ENCODE assay signal across 8 cellular contexts in genomic region chr9:73200694-73201432, GRCh38. TPM values are rescaled to one million over a fixed set of nuclear protein-coding genes. Genes with fewer than 3 reads are reported as not detected.
DNase-seq lines count a peak whose midpoint lies in the region; ATAC-seq and TF ChIP-seq lines count a peak whose summit lies in the region.

No MANE protein-coding gene starts in this region.

- no TSS peak for BruUV-seq in Calu3 (replicated peaks; lab: Mats Ljungman, UMichigan)
- no TSS peak for BruUV-seq in mammary epithelial cell (replicated peaks; lab: Mats Ljungman, UMichigan)

- dilution Hi-C loops in mammary epithelial cell (cut with HindIII; ENCODE audit: low sequenced_read_pairs) = no loop called here

- CTCF ChIA-PET in Calu3 (lab: Charles Lee) = interaction anchor here (0.7 to 1.1 kb wide), 9 partner anchors 93 to 1179 kb away, joined by 3 to 8 read pairs (median 3); no protein-coding TSS in a partner anchor
- CTCF ChIA-PET in mammary epithelial cell (lab: Charles Lee; ENCODE audit: low non-redundant PET) = interaction anchor here (0.7 to 1.0 kb wide), 4 partner anchors 94 to 1178 kb away, joined by 3 to 4 read pairs (median 4); no protein-coding TSS in a partner anchor

- H3K27me3 Mint-ChIP-seq in Calu3 (ENCODE audit: unreplicated experiment) = no peaks in the 10 kb centered on the region
- H3K27me3 Mint-ChIP-seq in GM23338 (ENCODE audit: insufficient read depth, low read depth, poor library complexity) = peaks cover 1% of the 10 kb centered on the region

- no peaks in the 10 kb centered on the region for H3K27me3 ChIP-seq in GM23338 (ENCODE audit: insufficient read depth)
- H3K27me3 ChIP-seq in mammary epithelial cell (ENCODE audit: insufficient read depth, low read length) = no peaks in the 10 kb centered on the region
- peaks cover 4% of the 10 kb centered on the region for H3K27me3 ChIP-seq in suprapubic skin

- H3K9me3 ChIP-seq in mammary epithelial cell (replicated peaks; ENCODE audit: insufficient read depth, low read length) (no peaks in the 10 kb centered on the region), suprapubic skin (no peaks in the 10 kb centered on the region)

- DNase-seq in Calu3 (no peak), GM23338 (ENCODE audit: low spot score) (peak; percentile 81), NCI-H460 (ENCODE audit: extremely low read depth, low read depth) (peak; percentile 52), mammary epithelial cell (no peak), midbrain (lab: John Stamatoyannopoulos, UW) (peak; percentile 35), mesenteric fat pad (ENCODE audit: low spot score) (no peak), suprapubic skin (ENCODE audit: low spot score in 2 of 2) (no peak)

- TF ChIP-seq EP300 in suprapubic skin (IDR thresholded peaks at IDR 0.05) = no peak

- H3K4me2 ChIP-seq in GM23338 (0 out of 2 replicates have a peak overlapping the region, but pooled peaks have one; percentile 17), mammary epithelial cell (ENCODE audit: insufficient read depth, low read depth, low read length) (no peak overlapping the region)

- no peak for TF ChIP-seq POLR2A in suprapubic skin (IDR thresholded peaks at IDR 0.05)

- no peaks in the 10 kb centered on the region for H3K9me2 ChIP-seq in GM23338 (ENCODE audit: insufficient read depth)

- in situ Hi-C loops in mammary epithelial cell (cut with MboI; ENCODE audit: low sequenced_read_pairs in 2 of 2) = loop anchor here (25.0 kb wide), 2 partner anchors 361 to 811 kb away; no protein-coding TSS in a partner anchor

- H3K4me3 Mint-ChIP-seq in Calu3 (ENCODE audit: low read depth, unreplicated experiment) (no peak overlapping the region), GM23338 (no peak overlapping the region)

- TF ChIP-seq CTCF in Calu3 (IDR thresholded peaks at IDR 0.05; ENCODE audit: unreplicated experiment) = peak; percentile 42
- peak in 1 of 2 experiments; percentile 73; a peak in 3 of 4 replicates for TF ChIP-seq CTCF in GM23338 (conservative IDR thresholded peaks at IDR 0.05; ENCODE audit: low read depth in 2 of 2)
- TF ChIP-seq CTCF in mammary epithelial cell (conservative IDR thresholded peaks at IDR 0.05 in 1 of 2, IDR thresholded peaks at IDR 0.05 in 1 of 2; ENCODE audit: extremely low read depth in 1 of 2, insufficient read depth in 1 of 2, low read depth in 1 of 2, low read length in 2 of 2) = peak; percentile 59 to 63
- peak in 1 of 2 donors; percentile 36 for TF ChIP-seq CTCF in suprapubic skin (IDR thresholded peaks at IDR 0.05)

- H3K4me3 ChIP-seq in GM23338 (no peak overlapping the region), mammary epithelial cell (replicated peaks in 1 of 3; ENCODE audit: insufficient read depth in 1 of 3, low read depth in 2 of 3, low read length in 3 of 3) (no peak overlapping the region), suprapubic skin (no peak overlapping the region)

- H3K4me1 Mint-ChIP-seq in Calu3 (ENCODE audit: low read depth, unreplicated experiment) (peaks cover 10% of the 10 kb centered on the region), GM23338 (peaks cover 12% of the 10 kb centered on the region; the same call in 2 of the 3 replicates)

- peak overlapping the region; percentile 4; the same call in 1 of the 2 replicates for H2AFZ ChIP-seq in GM23338
- no peak overlapping the region for H2AFZ ChIP-seq in mammary epithelial cell (ENCODE audit: low read depth, low read length)

- H3K27ac ChIP-seq in GM23338 (ENCODE audit: low read depth) = no peak overlapping the region
- H3K27ac ChIP-seq in mammary epithelial cell (ENCODE audit: insufficient read depth, low read depth, low read length) = no peak overlapping the region
- H3K27ac ChIP-seq in suprapubic skin = no peak overlapping the region

- H3K36me3 ChIP-seq in GM23338 (ENCODE audit: insufficient read depth) (no peaks in the 10 kb centered on the region), mammary epithelial cell (ENCODE audit: insufficient read depth, low read length) (no peaks in the 10 kb centered on the region), suprapubic skin (no peaks in the 10 kb centered on the region)

- intact Hi-C loops in Calu3 (cut with micrococcal nuclease; ENCODE audit: unreplicated experiment) = loop anchor here (1.0 to 5.0 kb wide), 3 partner anchors 364 to 1371 kb away; no protein-coding TSS in a partner anchor
- intact Hi-C loops in mammary epithelial cell (cut with micrococcal nuclease) = loop anchor here (1.0 to 10.0 kb wide), 6 partner anchors 122 to 1444 kb away; no protein-coding TSS in a partner anchor

- H3K36me3 Mint-ChIP-seq in Calu3 (ENCODE audit: insufficient read depth, unreplicated experiment) (no peaks in the 10 kb centered on the region), GM23338 (ENCODE audit: low read depth) (no peaks in the 10 kb centered on the region)

- H3K4me1 ChIP-seq in GM23338 (ENCODE audit: insufficient read depth) (peaks cover 8% of the 10 kb centered on the region; the same call in 1 of the 2 replicates), mammary epithelial cell (ENCODE audit: insufficient read depth, low read length) (no peaks in the 10 kb centered on the region), suprapubic skin (no peaks in the 10 kb centered on the region)

- peak; percentile 65 for ATAC-seq in GM23338
- ATAC-seq in HG02938 (IDR thresholded peaks at IDR 0.05; ENCODE audit: unreplicated experiment) = no peak

- H3K9ac ChIP-seq in mammary epithelial cell (ENCODE audit: insufficient read depth, low read length) = no peak overlapping the region

- no peaks in the 10 kb centered on the region for H4K20me1 ChIP-seq in GM23338 (replicated peaks; ENCODE audit: insufficient read depth)
- H4K20me1 ChIP-seq in mammary epithelial cell (ENCODE audit: insufficient read depth, low read length) = no peaks in the 10 kb centered on the region

- H3F3A ChIP-seq in GM23338 (replicated peaks; ENCODE audit: low read depth) = no peaks in the 10 kb centered on the region

- H3K27ac Mint-ChIP-seq in Calu3 (ENCODE audit: unreplicated experiment) (no peak overlapping the region), GM23338 (no peak overlapping the region)

- H3K9me3 Mint-ChIP-seq in Calu3 (ENCODE audit: low read depth, unreplicated experiment) = no peaks in the 10 kb centered on the region
- no peaks in the 10 kb centered on the region for H3K9me3 Mint-ChIP-seq in GM23338

- H3K79me2 ChIP-seq in GM23338 (replicated peaks; ENCODE audit: insufficient read depth) (no peaks in the 10 kb centered on the region), mammary epithelial cell (ENCODE audit: insufficient read depth, low read length) (no peaks in the 10 kb centered on the region)

- WGBS in mammary epithelial cell (ENCODE audit: low coverage, missing lambda C conversion rate) = 34% methylated on average over 9 of the region's 9 CpGs
- WGBS in suprapubic skin = 49% methylated on average over 9 of the region's 9 CpGs

TF ChIP-seq in GM23338, 12 proteins besides CTCF, POLR2A, EP300 and RAD21:
- TF ChIP-seq POLR2AphosphoS5 (IDR thresholded peaks at IDR 0.05; ENCODE audit: low read depth) (no peak), JUNB (IDR thresholded peaks at IDR 0.05; ENCODE audit: unreplicated experiment) (no peak)

RNA-seq across cellular contexts. Expression of gene ANXA1, which starts 49.2 kb away (rescaled TPM):
- total RNA-seq in Calu3 (2022) = 458 and 526 TPM in 2 replicates
- total RNA-seq in GM23338 (2014; rRNA removed; shearing (Covaris generic)) = 2.2 and 4.9 TPM in 2 replicates
- 3.3 and 5.8 TPM in 2 replicates for polyA plus RNA-seq in GM23338 (2016; fragmentation: Nextera tagmentation; extraction: Ambion mirVana)
- total RNA-seq in NCI-H460 (2014; rRNA removed; shearing (Covaris generic)) = 617 and 627 TPM in 2 replicates
- polyA plus RNA-seq in NCI-H460 (2014; cell fraction: nucleus; rRNA removed) = 490 and 549 TPM in 2 replicates
- total RNA-seq in mammary epithelial cell = 100 to 1,000 TPM; 461 to 672 TPM
- 564 TPM for polyA plus RNA-seq in mammary epithelial cell
- polyA minus RNA-seq in mammary epithelial cell = 268 TPM
- 1,420 TPM for total RNA-seq in mesenteric fat pad
- 100 to 1,000 TPM; 358 to 550 (median 501) TPM for total RNA-seq in suprapubic skin

Comparison
In these comparisons a context has a peak if more than half of its experiments do, and no peak if none do; other contexts are left out.
1. DNase-seq: peak in GM23338 (single experiment), NCI-H460 (single experiment) and midbrain (single experiment); none in Calu3 (single experiment), mammary epithelial cell (single experiment), mesenteric fat pad (single experiment) and suprapubic skin (0 of 2).
2. RNA of gene ANXA1, which starts 49.2 kb away (total RNA-seq): 1,420 TPM in mesenteric fat pad (single experiment), 461 to 672 TPM in mammary epithelial cell, 617 to 627 TPM in NCI-H460, 358 to 550 TPM in suprapubic skin and 458 to 526 TPM in Calu3; 2.2 to 4.9 TPM in GM23338; every median in the first group is over 10 times any median in the second.